ENCODE assay signal across 24 cellular contexts in the genomic region with DNA sequence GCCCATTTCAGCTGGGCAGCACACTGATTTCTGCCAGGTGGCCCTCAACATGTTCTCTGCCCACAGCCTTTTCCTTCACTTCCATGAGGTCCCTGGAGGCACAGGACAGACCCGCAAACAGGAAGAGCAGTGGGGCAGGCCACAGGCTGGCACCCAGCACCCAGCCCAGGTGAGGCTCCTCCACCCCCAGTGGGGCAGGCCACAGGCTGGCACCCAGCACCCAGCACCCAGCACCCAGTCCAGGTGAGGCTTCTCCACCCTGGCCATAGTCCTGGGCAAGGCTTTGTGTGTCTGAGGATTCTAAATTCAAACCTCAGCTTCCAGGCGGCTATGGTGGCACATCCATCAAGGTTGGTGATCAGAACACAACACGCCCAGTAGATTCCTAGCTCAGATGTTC.
"Had no signal": no experiment of that assay in that cellular context is flagged by ENCODE, and none has a peak within 500 bp of the region (broad histone marks: within the 10 kb centered on the region; RNA-seq: fewer than 3 reads in every experiment).

No MANE protein-coding gene starts in this region.

- H3K9me3 ChIP-seq: esophagus squamous epithelium, heart right ventricle, left lung, neutrophil, right lobe of liver, transverse colon, vagina had no signal

- H3K4me1 ChIP-seq: esophagus squamous epithelium, heart right ventricle, left lung, parathyroid adenoma, right lobe of liver, transverse colon, vagina had no signal

- ATAC-seq: heart right ventricle; left cardiac atrium; left lung; stimulated activated naive CD8-positive, alpha-beta T cell treated with anti-CD3 and anti-CD28 coated beads, Interleukin-15, Interleukin-2, amounts not matched to agents 100 U/mL and 50 U/mL, for 24 hours had no signal

- H3K4me3 Mint-ChIP-seq: natural killer cell, neural crest cell had no signal

- H3K4me3 ChIP-seq: dorsolateral prefrontal cortex, esophagus squamous epithelium, heart right ventricle, left lung, right lobe of liver, transverse colon, vagina had no signal

- H3K79me2 ChIP-seq: parathyroid adenoma had no signal

- H3K9me3 Mint-ChIP-seq: natural killer cell, neural crest cell had no signal

- H2AFZ ChIP-seq: parathyroid adenoma had no signal

- H3K27ac ChIP-seq: dorsolateral prefrontal cortex, esophagus squamous epithelium, heart right ventricle, left lung, neutrophil, parathyroid adenoma, right lobe of liver, transverse colon, vagina had no signal

- H3K27me3 ChIP-seq: right lobe of liver, vagina had no signal

- H3K36me3 Mint-ChIP-seq: natural killer cell had no signal

- DNase-seq: cerebellar nuclear complex; effector CD8-positive, alpha-beta T cell; esophagus squamous epithelium; foreskin melanocyte; glutamatergic neuron; heart right ventricle; hippocampal formation; left cardiac atrium; mammary epithelial cell; natural killer cell; right lobe of liver; small intestine; stimulated activated CD4-positive, alpha-beta T cell treated with anti-CD3 and anti-CD28 coated beads, Interleukin-15, amount 100 ng/mL, for 24 hours; stimulated activated CD4-positive, alpha-beta T cell treated with anti-CD3 and anti-CD28 coated beads, Interleukin-2, amount 100 ng/mL, for 48 hours; stimulated activated CD8-positive, alpha-beta memory T cell treated with anti-CD3 and anti-CD28 coated beads, Interleukin-4, amount 100 ng/mL, for 48 hours; stimulated activated naive CD8-positive, alpha-beta T cell treated with anti-CD3 and anti-CD28 coated beads, Interleukin-15, Interleukin-2, amounts not matched to agents 100 U/mL and 50 U/mL, for 24 hours; transverse colon had no signal

- H3K36me3 ChIP-seq: esophagus squamous epithelium, heart right ventricle, left lung, neutrophil, right lobe of liver, transverse colon, vagina had no signal

- H3K4me1 Mint-ChIP-seq: natural killer cell, neural crest cell had no signal

- H3K9ac ChIP-seq: parathyroid adenoma had no signal

- H3K27ac Mint-ChIP-seq: natural killer cell, progenitor cell of endocrine pancreas had no signal
